1 cellular context compared by ENCODE assay signal in genomic region chr7:81682873-81683272, GRCh38.
TF ChIP-seq lines count a peak whose summit lies in the region.

No MANE protein-coding gene starts in this region.

TF ChIP-seq in GM23338, 12 proteins besides CTCF, POLR2A, EP300 and RAD21 (continued from another document):
- TF ChIP-seq ZNF462 (CRISPR knock-in tag; IDR thresholded peaks at IDR 0.05) (no peak), NANOG (IDR thresholded peaks at IDR 0.05; ENCODE audit: borderline replicate concordance) (no peak), REST (IDR thresholded peaks at IDR 0.05; ENCODE audit: unreplicated experiment) (no peak)
TF ChIP-seq in GM23338: peak in this region for 0.
